ENCODE assay signal across 9 cellular contexts in the genomic region with DNA sequence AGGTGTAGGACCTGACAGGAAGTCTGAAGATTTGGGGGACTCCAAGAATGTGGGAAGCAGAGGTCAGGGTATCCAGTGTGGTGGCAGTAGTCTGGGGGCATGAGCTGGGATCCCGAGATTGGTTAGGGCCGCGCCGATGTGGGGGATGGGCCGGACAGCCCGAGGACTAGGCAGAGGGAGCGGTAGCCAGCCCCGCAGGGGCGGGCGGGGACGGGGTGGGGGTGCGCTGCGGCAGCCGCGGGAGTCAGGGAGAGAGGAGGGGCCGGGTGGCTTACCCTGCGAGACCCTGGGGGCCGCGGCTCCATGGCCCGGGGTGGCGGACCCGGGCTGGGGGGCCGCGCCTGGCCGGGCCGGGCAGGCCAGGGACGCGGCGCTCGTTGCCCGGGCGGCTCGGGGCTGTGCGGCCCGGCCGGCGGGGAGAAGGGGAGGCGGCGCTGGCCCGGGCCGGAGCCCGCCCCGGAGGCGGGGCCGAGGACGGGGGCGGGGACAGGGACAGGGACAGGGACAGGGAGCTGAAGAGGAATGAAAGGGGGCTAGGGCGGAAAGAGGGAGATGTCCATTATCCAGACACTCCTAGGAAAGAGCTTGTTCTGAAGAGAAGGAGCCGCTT. TPM values are rescaled to one million over a fixed set of nuclear protein-coding genes. Genes with fewer than 3 reads are reported as not detected.
DNase-seq lines count a peak whose midpoint lies in the region; ATAC-seq and TF ChIP-seq lines count a peak whose summit lies in the region.
"Had no signal": no experiment of that assay in that cellular context is flagged by ENCODE, and none has a peak within 500 bp of the region (broad histone marks: within the 10 kb centered on the region; RNA-seq: fewer than 3 reads in every experiment).

No MANE protein-coding gene starts in this region.

- H3K9ac ChIP-seq in mucosa of stomach (ENCODE audit: low read length) = peak overlapping the region; percentile 42

- no peak overlapping the region for H3K27ac ChIP-seq in A673 (ENCODE audit: low read depth, low read length, poor library complexity, severe bottlenecking)
- H3K27ac ChIP-seq in SJSA1 = no peak overlapping the region

- H3K4me1 ChIP-seq in A673 (ENCODE audit: insufficient read depth, low read length, poor library complexity, severe bottlenecking) (peaks cover 17% of the 10 kb centered on the region), SJSA1 (replicated peaks) (peaks cover 27% of the 10 kb centered on the region), mucosa of stomach (ENCODE audit: control insufficient read depth, insufficient read depth, low read length) (peaks cover 41% of the 10 kb centered on the region)

- H3K9me3 ChIP-seq in A673 (ENCODE audit: low read depth, low read length, poor library complexity, severe bottlenecking) (no peaks in the 10 kb centered on the region), SJSA1 (replicated peaks) (no peaks in the 10 kb centered on the region), mucosa of stomach (ENCODE audit: control insufficient read depth, low read length) (no peaks in the 10 kb centered on the region)

- intact Hi-C loops in A673 (cut with micrococcal nuclease; ENCODE audit: unreplicated experiment) = loop anchor here (1.0 to 10.0 kb wide), 2 partner anchors 8 to 394 kb away; partner anchors contain the start of gene HOXC10

- DNase-seq in A673 (ENCODE audit: low spot score) (peak; percentile 68), GM20000 (ENCODE audit: low spot score) (peak; percentile 68), SJSA1 (ENCODE audit: low read depth in 1 of 2, low spot score in 2 of 2) (peak in 1 of 2 experiments; percentile 66), epithelial cell of proximal tubule (ENCODE audit: low read depth) (no peak)

- POLR2A ChIA-PET in A673 (lab: Charles Lee; ENCODE audit: low non-redundant PET) = interaction anchor here (0.6 kb wide), 1 partner anchor 638 kb away, joined by 5 read pairs; no protein-coding TSS in a partner anchor

- no peak for ATAC-seq in HG03378 (IDR thresholded peaks at IDR 0.05; ENCODE audit: unreplicated experiment)
- ATAC-seq in GM18861 (IDR thresholded peaks at IDR 0.05; ENCODE audit: unreplicated experiment) = no peak
- ATAC-seq in HG02938 (IDR thresholded peaks at IDR 0.05; ENCODE audit: unreplicated experiment) = no peak

- H3K36me3 ChIP-seq in A673 (ENCODE audit: insufficient read depth, low read length, poor library complexity, severe bottlenecking) = no peaks in the 10 kb centered on the region
- no peaks in the 10 kb centered on the region for H3K36me3 ChIP-seq in SJSA1
- no peaks in the 10 kb centered on the region for H3K36me3 ChIP-seq in mucosa of stomach (ENCODE audit: control insufficient read depth, insufficient read depth, low read length)

- TF ChIP-seq CTCF in A673 (conservative IDR thresholded peaks at IDR 0.05; ENCODE audit: low read depth, low read length) = no peak
- no peak for TF ChIP-seq CTCF in GM20000 (IDR thresholded peaks at IDR 0.05; ENCODE audit: extremely low read depth, missing control alignments)
- no peak for TF ChIP-seq CTCF in epithelial cell of proximal tubule (conservative IDR thresholded peaks at IDR 0.05; ENCODE audit: low read depth, low read length)

- H3K4me3 ChIP-seq in A673 (ENCODE audit: low read depth, low read length, poor library complexity, severe bottlenecking) (peak overlapping the region; percentile 39), SJSA1 (peak overlapping the region; percentile 40), epithelial cell of proximal tubule (ENCODE audit: low read depth, low read length) (peak overlapping the region; percentile 67), mucosa of stomach (ENCODE audit: low read length) (peak overlapping the region; percentile 63)

- CTCF ChIA-PET in A673 (lab: Charles Lee) = interaction anchor here (0.6 to 1.9 kb wide), 14 partner anchors 8 to 943 kb away, joined by 3 to 33 read pairs (median 4); partner anchors contain the start of genes HOXC10 and HOXC13

- BruUV-seq in A673 (replicated peaks; lab: Mats Ljungman, UMichigan) = no TSS peak

- no peaks in the 10 kb centered on the region for H3K27me3 ChIP-seq in A673 (replicated peaks; ENCODE audit: insufficient read depth, low read depth, low read length, poor library complexity)
- H3K27me3 ChIP-seq in SJSA1 (replicated peaks) = no peaks in the 10 kb centered on the region
- peaks cover 12% of the 10 kb centered on the region for H3K27me3 ChIP-seq in mucosa of stomach (ENCODE audit: control insufficient read depth, insufficient read depth, low read length)

RNA-seq across cellular contexts. Expression of gene ZNF385A, which starts 5.6 kb away (rescaled TPM):
- 17.5 and 26.8 TPM in 2 replicates for total RNA-seq in A673 (2021)
- total RNA-seq in SJSA1 (2014; rRNA removed; shearing (Covaris generic)) = 0.31 and 0.42 TPM in 2 replicates
- total RNA-seq in epithelial cell of proximal tubule = 3.9 and 4.3 TPM in 2 replicates

RNA-seq across cellular contexts. Expression of gene GPR84, which starts 14.6 kb away (rescaled TPM):
- total RNA-seq in A673 (2021) = not detected in 2 replicates
- not detected in 2 replicates for total RNA-seq in SJSA1 (2014; rRNA removed; shearing (Covaris generic))
- total RNA-seq in epithelial cell of proximal tubule = not detected in 2 replicates
- total RNA-seq: glomerular endothelial cell had no signal

RNA-seq across cellular contexts. Expression of gene ITGA5, which starts 40.2 kb away (rescaled TPM):
- total RNA-seq in A673 (2021) (96.8 and 108 TPM in 2 replicates), epithelial cell of proximal tubule (84.4 and 116 TPM in 2 replicates)
- total RNA-seq in SJSA1 (2014; rRNA removed; shearing (Covaris generic)) = 78.9 and 99.4 TPM in 2 replicates

RNA-seq across cellular contexts. Expression of gene COPZ1, which starts 54.0 kb away (rescaled TPM):
- total RNA-seq in A673 (2021) (169 and 187 TPM in 2 replicates), epithelial cell of proximal tubule (107 and 144 TPM in 2 replicates)
- total RNA-seq in SJSA1 (2014; rRNA removed; shearing (Covaris generic)) = 106 and 191 TPM in 2 replicates
